ENCODE assay signal across 8 cellular contexts in the genomic region with DNA sequence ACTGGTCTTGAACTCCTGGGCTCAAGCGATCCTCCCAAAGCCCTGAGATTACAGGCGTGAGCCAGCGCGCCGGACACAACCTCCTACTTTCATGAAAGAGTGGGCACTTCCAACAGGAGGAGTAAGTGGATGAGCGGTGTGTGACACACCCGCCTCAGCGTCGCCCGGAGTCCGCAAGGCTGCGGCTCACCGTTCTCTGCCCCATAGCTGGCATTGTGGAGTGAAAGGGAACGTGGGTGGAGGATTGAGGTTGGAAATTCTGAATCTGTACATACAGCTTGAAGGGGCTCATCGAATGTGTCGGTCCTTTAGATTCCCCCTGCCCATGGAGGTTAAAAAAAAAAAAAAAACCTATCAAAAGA. TPM values are rescaled to one million over a fixed set of nuclear protein-coding genes. Genes with fewer than 3 reads are reported as not detected.
DNase-seq lines count a peak whose midpoint lies in the region; ATAC-seq lines count a peak whose summit lies in the region.

No MANE protein-coding gene starts in this region.

- ATAC-seq in HG03095 (IDR thresholded peaks at IDR 0.05; ENCODE audit: unreplicated experiment) (peak; percentile 16), T-cell (replicated peaks in 1 of 4) (peak; percentile 13 to 25 (median 17)), memory B cell (ENCODE audit: low read depth) (peak; percentile 22)
- ATAC-seq in central memory CD8-positive, alpha-beta T cell (replicated peaks; ENCODE audit: extremely low read depth, poor library complexity, severe bottlenecking) = peak; percentile 22

- H3K27me3 Mint-ChIP-seq in T-cell (peaks cover 0 to 7% of the 10 kb centered on the region in 2 donors), memory B cell (no peaks in the 10 kb centered on the region)
- H3K27me3 Mint-ChIP-seq in central memory CD8-positive, alpha-beta T cell = peaks cover 8% of the 10 kb centered on the region

- DNase-seq in NCI-H1417 (lab: John Stamatoyannopoulos, UW) (peak; percentile 26 to 85 (median 63)), NCI-H1417 treated with DMSO at 0.1 percent for 48 hours (lab: John Stamatoyannopoulos, UW) (no peak), T-cell (no peak), memory B cell (ENCODE audit: low spot score in 2 of 2) (peak in 1 of 2 donors; percentile 18), UCSD-AML1 (lab: John Stamatoyannopoulos, UW; ENCODE audit: unreplicated experiment) (no peak)
- DNase-seq in central memory CD8-positive, alpha-beta T cell (ENCODE audit: low spot score in 2 of 2) = no peak
- DNase-seq in stimulated activated CD8-positive, alpha-beta memory T cell treated with anti-CD3 and anti-CD28 coated beads, Interleukin-15, amount 100 ng/mL, for 4 hours (ENCODE audit: low read depth in 2 of 2) = peak; percentile 35 to 62

- no peaks in the 10 kb centered on the region for H3K36me3 Mint-ChIP-seq in T-cell
- H3K36me3 Mint-ChIP-seq in central memory CD8-positive, alpha-beta T cell (ENCODE audit: insufficient read depth) = no peaks in the 10 kb centered on the region
- H3K36me3 Mint-ChIP-seq in memory B cell = no peaks in the 10 kb centered on the region

- CTCF ChIA-PET in T-cell (lab: Charles Lee) = interaction anchor here (0.6 to 1.9 kb wide), 19 partner anchors 15 to 329 kb away, joined by 3 to 12 read pairs (median 4); a partner anchor contains a TSS

- H3K4me1 Mint-ChIP-seq in T-cell (peaks cover 22 to 32% (median 30%) of the 10 kb centered on the region in 3 donors), memory B cell (peaks cover 11% of the 10 kb centered on the region)
- peaks cover 9% of the 10 kb centered on the region for H3K4me1 Mint-ChIP-seq in central memory CD8-positive, alpha-beta T cell

- POLR2A ChIA-PET in T-cell (lab: Charles Lee) = interaction anchor here (0.5 to 0.7 kb wide), 6 partner anchors 17 to 1357 kb away, joined by 3 to 8 read pairs (median 6); no protein-coding TSS in a partner anchor

- peak overlapping the region; percentile 89 to 91 (median 90) for H3K4me3 Mint-ChIP-seq in T-cell
- H3K4me3 Mint-ChIP-seq in central memory CD8-positive, alpha-beta T cell = peak overlapping the region; percentile 89
- H3K4me3 Mint-ChIP-seq in memory B cell = peak overlapping the region; percentile 93

- H3K9me3 Mint-ChIP-seq in T-cell = no peaks in the 10 kb centered on the region
- no peaks in the 10 kb centered on the region for H3K9me3 Mint-ChIP-seq in central memory CD8-positive, alpha-beta T cell
- no peaks in the 10 kb centered on the region for H3K9me3 Mint-ChIP-seq in memory B cell

- peak overlapping the region; percentile 67 to 89 for H3K27ac Mint-ChIP-seq in T-cell
- no peak overlapping the region for H3K27ac Mint-ChIP-seq in central memory CD8-positive, alpha-beta T cell (ENCODE audit: low read depth)
- H3K27ac Mint-ChIP-seq in memory B cell = peak overlapping the region; percentile 82

RNA-seq across cellular contexts. Expression of a gene that starts 0.5 kb away (rescaled TPM):
- total RNA-seq in T-cell = 1 to 10 TPM; 2.9 to 6.3 (median 5.2) TPM

RNA-seq across cellular contexts. Expression of a gene that starts 46.3 kb away (rescaled TPM):
- total RNA-seq in T-cell = 100 to 1,000 TPM; 130 to 204 (median 194) TPM

RNA-seq across cellular contexts. Expression of a gene that starts 51.2 kb away (rescaled TPM):
- not detected for total RNA-seq in T-cell

RNA-seq across cellular contexts. Expression of a gene that starts 51.3 kb away (rescaled TPM):
- total RNA-seq in T-cell = not detected

Comparison
In these comparisons a context has a peak if more than half of its experiments do, and no peak if none do; other contexts are left out.
1. DNase-seq: peak in NCI-H1417 (3 of 3) and stimulated activated CD8-positive, alpha-beta memory T cell treated with anti-CD3 and anti-CD28 coated beads, Interleukin-15, amount 100 ng/mL, for 4 hours (2 of 2); none in NCI-H1417 treated with DMSO at 0.1 percent for 48 hours (single experiment), T-cell (0 of 34), central memory CD8-positive, alpha-beta T cell (0 of 2) and UCSD-AML1 (single experiment).
2. Peak in every context shown above with its lines, with median percentiles within 50 percentile points of each other: ATAC-seq and H3K4me3 Mint-ChIP-seq.